Comparison of ENCODE assay signal across 8 cellular contexts in genomic region chr6:23705691-23706090, GRCh38.
"Had no signal": no experiment of that assay in that cellular context is flagged by ENCODE, and none has a peak within 500 bp of the region (broad histone marks: within the 10 kb centered on the region; RNA-seq: fewer than 3 reads in every experiment).

No MANE protein-coding gene starts in this region.

- H3K36me3 ChIP-seq: HAP-1 had no signal

- H3K4me3 ChIP-seq: GM23248, HAP-1, K562 had no signal

- H3K27ac ChIP-seq: GM23248 had no signal

- H2AFZ ChIP-seq: GM23248 had no signal

- H3K4me3 Mint-ChIP-seq: HFFc6 had no signal

- H3K4me1 ChIP-seq: HAP-1 had no signal

- DNase-seq: GM23248, GOT3, H7, HFFc6, IMR-90 had no signal

- ATAC-seq: HCT116, K562 had no signal

- H3K9me3 ChIP-seq: HAP-1 had no signal

- H3K9ac ChIP-seq: GM23248 had no signal

- H3K27ac Mint-ChIP-seq: HFFc6 had no signal
